In the genomic region with DNA sequence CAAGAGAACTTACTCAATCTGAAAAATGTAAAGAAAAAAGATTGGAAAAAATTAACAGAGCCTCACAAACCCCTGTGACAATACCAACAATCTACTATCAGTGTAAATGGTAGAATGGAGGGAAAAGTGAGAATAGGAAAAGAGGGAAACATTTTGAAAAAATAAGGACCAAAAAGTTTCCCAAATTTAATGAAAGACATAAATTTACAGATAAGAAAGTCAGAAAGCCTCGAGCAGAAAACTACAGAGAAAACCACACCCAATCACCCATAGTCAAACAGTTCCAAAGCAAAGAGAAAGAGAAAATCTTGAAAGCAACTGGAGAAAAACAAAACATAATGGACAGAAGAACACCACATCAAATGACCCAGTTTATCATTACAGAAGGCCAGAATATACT, we compare ENCODE assay signal across 9 cellular contexts.
"Had no signal": no experiment of that assay in that cellular context is flagged by ENCODE, and none has a peak within 500 bp of the region (broad histone marks: within the 10 kb centered on the region; RNA-seq: fewer than 3 reads in every experiment).

No MANE protein-coding gene starts in this region.

- H3K27ac Mint-ChIP-seq: GM23338, H9, HFFc6 had no signal

- H3K4me1 Mint-ChIP-seq: GM23338, H9 had no signal

- H3K4me3 Mint-ChIP-seq: GM23338, H9, HFFc6 had no signal

- H3K36me3 ChIP-seq: HAP-1 had no signal

- H3K27ac ChIP-seq: GM23248 had no signal

- H3K4me3 ChIP-seq: GM23248, GM23338, HAP-1 had no signal

- DNase-seq: GM23248, GOT3, H7, H9, HCEC 1CT, HFFc6 had no signal

- H3K9me3 ChIP-seq: HAP-1 had no signal

- H3K4me1 ChIP-seq: HAP-1 had no signal

- ATAC-seq: GM23338, HCT116 had no signal
